Comparison of ENCODE assay signal across 29 cellular contexts in genomic region chr1:246919902-246920301, GRCh38.
"Had no signal": no experiment of that assay in that cellular context is flagged by ENCODE, and none has a peak within 500 bp of the region (broad histone marks: within the 10 kb centered on the region; RNA-seq: fewer than 3 reads in every experiment).

No MANE protein-coding gene starts in this region.

- H3K4me1 ChIP-seq: breast epithelium had no signal

- H3K4me3 ChIP-seq: adrenal gland, body of pancreas, breast epithelium, MG63 had no signal

- H3K27ac ChIP-seq: adrenal gland, body of pancreas, breast epithelium had no signal

- H3K36me3 ChIP-seq: breast epithelium had no signal

- ATAC-seq: activated naive CD4-positive, alpha-beta T cell treated with anti-CD3 and anti-CD28 coated beads, Interleukin-2, amount 50 U/mL, for 72 hours; activated T-cell treated with anti-CD3 and anti-CD28 coated beads, Interleukin-2, amount 50 U/mL, for 4 hours; body of pancreas had no signal

- H3K27me3 Mint-ChIP-seq: activated B cell treated with CpG ODN at 0.5 μM for 24 hours; activated CD4-positive, alpha-beta memory T cell treated with anti-CD3 and anti-CD28 coated beads for 36 hours had no signal

- H3K4me3 Mint-ChIP-seq: activated B cell treated with CpG ODN at 0.5 μM for 24 hours; activated CD4-positive, alpha-beta memory T cell treated with anti-CD3 and anti-CD28 coated beads for 36 hours; activated naive CD4-positive, alpha-beta T cell treated with anti-CD3 and anti-CD28 coated beads for 36 hours; activated T-cell treated with anti-CD3 and anti-CD28 coated beads, Interleukin-2, amount 50 U/mL, for 4 hours; activated T-helper 1 cell treated with anti-CD3 and anti-CD28 coated beads, Interleukin-12 subunit alpha, Interleukin-12 subunit beta, Interleukin-2, Interleukin-4 antibody, amounts not matched to agents 30 ng/mL and 10 ng/mL and 1 ng/mL, durations not matched to agents 14 hours and 24 hours and 36 hours had no signal

- DNase-seq: activated B cell treated with CpG ODN at 0.5 μM for 24 hours; activated CD4-positive, alpha-beta memory T cell treated with anti-CD3 and anti-CD28 coated beads for 36 hours; activated CD4-positive, alpha-beta T cell treated with anti-CD3 and anti-CD28 coated beads for 4 hours; activated CD4-positive, alpha-beta T cell treated with anti-CD3 and anti-CD28 coated beads, Interleukin-2, amount 50 U/mL, for 1 hour; activated CD4-positive, CD25-positive, alpha-beta regulatory T cell treated with anti-CD3 and anti-CD28 coated beads, Interleukin-2, amount 50 U/mL, for 72 hours; activated CD8-positive, alpha-beta memory T cell treated with anti-CD3 and anti-CD28 coated beads, Interleukin-2, amount 50 U/mL, for 4 hours; activated gamma-delta T cell treated with Interleukin-2 at 50 U/mL for 16 hours; activated naive CD4-positive, alpha-beta T cell treated with anti-CD3 and anti-CD28 coated beads for 36 hours; activated T-cell treated with anti-CD3 and anti-CD28 coated beads for 4 hours; activated T-cell treated with anti-CD3 and anti-CD28 coated beads, Interleukin-2, amount 50 U/mL, for 4 hours; adrenal gland; body of pancreas; Karpas-422; KBM-7; MG63; NCI-H1048; NCI-H1105 treated with DMSO at 0.1 percent for 48 hours; NCI-H1436; NCI-H1694; NCI-H1930; NCI-H345; NCI-H524 treated with DMSO at 0.1 percent for 48 hours; Right ventricle myocardium superior; SW 1271; T-helper 1 cell; T1000 had no signal

- H3K9me3 ChIP-seq: adrenal gland, body of pancreas, breast epithelium, MG63 had no signal

- H3K27ac Mint-ChIP-seq: activated B cell treated with CpG ODN at 0.5 μM for 24 hours; activated CD4-positive, alpha-beta memory T cell treated with anti-CD3 and anti-CD28 coated beads for 36 hours; activated naive CD4-positive, alpha-beta T cell treated with anti-CD3 and anti-CD28 coated beads for 36 hours; activated naive CD4-positive, alpha-beta T cell treated with anti-CD3 and anti-CD28 coated beads, Interleukin-2, amount 50 U/mL, for 72 hours; activated T-helper 1 cell treated with anti-CD3 and anti-CD28 coated beads, Interleukin-12 subunit alpha, Interleukin-12 subunit beta, Interleukin-2, Interleukin-4 antibody, amounts not matched to agents 30 ng/mL and 10 ng/mL and 1 ng/mL, durations not matched to agents 14 hours and 24 hours and 36 hours had no signal

- H3K9me3 Mint-ChIP-seq: activated B cell treated with CpG ODN at 0.5 μM for 24 hours; activated CD4-positive, alpha-beta memory T cell treated with anti-CD3 and anti-CD28 coated beads for 36 hours; activated naive CD4-positive, alpha-beta T cell treated with anti-CD3 and anti-CD28 coated beads for 36 hours; activated naive CD4-positive, alpha-beta T cell treated with anti-CD3 and anti-CD28 coated beads, Interleukin-2, amount 50 U/mL, for 72 hours; activated T-cell treated with anti-CD3 and anti-CD28 coated beads, Interleukin-2, amount 50 U/mL, for 4 hours; activated T-helper 1 cell treated with anti-CD3 and anti-CD28 coated beads, Interleukin-12 subunit alpha, Interleukin-12 subunit beta, Interleukin-2, Interleukin-4 antibody, amounts not matched to agents 30 ng/mL and 10 ng/mL and 1 ng/mL, durations not matched to agents 14 hours and 24 hours and 36 hours had no signal

- H3K27me3 ChIP-seq: adrenal gland, body of pancreas, breast epithelium, MG63 had no signal
